In genomic region chr20:58554541-58554940, GRCh38 we compare ENCODE assay signal across 14 cellular contexts. TPM values are rescaled to one million over a fixed set of nuclear protein-coding genes. Genes with fewer than 3 reads are reported as not detected.
"Had no signal": no experiment of that assay in that cellular context is flagged by ENCODE, and none has a peak within 500 bp of the region (broad histone marks: within the 10 kb centered on the region; RNA-seq: fewer than 3 reads in every experiment).

No MANE protein-coding gene starts in this region.

- H3K4me1 ChIP-seq: colonic mucosa, parathyroid adenoma had no signal

- H2AFZ ChIP-seq: parathyroid adenoma had no signal

- DNase-seq: activated CD4-positive, alpha-beta T cell treated with anti-CD3 and anti-CD28 coated beads for 36 hours; activated CD8-positive, alpha-beta memory T cell treated with anti-CD3 and anti-CD28 coated beads, Interleukin-2, amount 50 U/mL, for 4 hours; activated CD8-positive, alpha-beta T cell treated with anti-CD3 and anti-CD28 coated beads for 36 hours; activated naive CD8-positive, alpha-beta T cell treated with anti-CD3 and anti-CD28 coated beads, Interleukin-2, amount 50 U/mL, for 24 hours; colonic mucosa; effector CD4-positive, alpha-beta T cell; small intestine; T1000; WERI-Rb-1 had no signal

- H3K9me3 ChIP-seq: colonic mucosa, heart left ventricle, tibial artery had no signal

- H3K36me3 ChIP-seq: colonic mucosa, heart left ventricle, tibial artery, WERI-Rb-1 had no signal

- H3K27me3 ChIP-seq: colonic mucosa, tibial artery had no signal

- H3K27ac ChIP-seq: colonic mucosa, heart left ventricle, parathyroid adenoma, tibial artery, WERI-Rb-1 had no signal

- H3K4me3 ChIP-seq: colonic mucosa, heart left ventricle, tibial artery had no signal

- ATAC-seq: activated CD4-positive, alpha-beta T cell treated with anti-CD3 and anti-CD28 coated beads for 36 hours; activated CD8-positive, alpha-beta T cell treated with anti-CD3 and anti-CD28 coated beads for 36 hours; activated naive CD8-positive, alpha-beta T cell treated with anti-CD3 and anti-CD28 coated beads, Interleukin-2, amount 50 U/mL, for 24 hours had no signal

- H3K79me2 ChIP-seq: parathyroid adenoma had no signal

- H3K9ac ChIP-seq: parathyroid adenoma had no signal

RNA-seq across cellular contexts. Expression of gene APCDD1L, which starts 39.3 kb away (rescaled TPM):
- total RNA-seq: activated CD4-positive, alpha-beta T cell treated with anti-CD3 and anti-CD28 coated beads for 36 hours; activated CD8-positive, alpha-beta T cell treated with anti-CD3 and anti-CD28 coated beads for 36 hours; frontal cortex; neural crest cell had no signal
